1 cellular context compared by ENCODE assay signal in genomic region chr6:37314117-37314802, GRCh38.
TF ChIP-seq lines count a peak whose summit lies in the region.

No MANE protein-coding gene starts in this region.

TF ChIP-seq in endothelial cell of umbilical vein, 7 proteins besides CTCF, POLR2A, EP300 and RAD21:
- TF ChIP-seq FOS (IDR thresholded peaks at IDR 0.05; ENCODE audit: borderline replicate concordance, insufficient read depth, low read length) (no peak), MAX (IDR thresholded peaks at IDR 0.05; ENCODE audit: insufficient read depth, insufficient read length) (no peak), MYC (IDR thresholded peaks at IDR 0.05; ENCODE audit: low read depth, low read length) (no peak), EZH2 (IDR thresholded peaks at IDR 0.05; ENCODE audit: borderline replicate concordance, low read depth, low read length, severe bottlenecking) (no peak), JUN (IDR thresholded peaks at IDR 0.05; ENCODE audit: borderline replicate concordance, insufficient read depth, insufficient read length, low read depth) (no peak), POLR2AphosphoS5 (IDR thresholded peaks at IDR 0.05; ENCODE audit: insufficient read depth, low read depth, low read length) (no peak), GATA2 (IDR thresholded peaks at IDR 0.05; ENCODE audit: insufficient read depth, insufficient read length, low read depth, low read length) (no peak)
